In the genomic region with DNA sequence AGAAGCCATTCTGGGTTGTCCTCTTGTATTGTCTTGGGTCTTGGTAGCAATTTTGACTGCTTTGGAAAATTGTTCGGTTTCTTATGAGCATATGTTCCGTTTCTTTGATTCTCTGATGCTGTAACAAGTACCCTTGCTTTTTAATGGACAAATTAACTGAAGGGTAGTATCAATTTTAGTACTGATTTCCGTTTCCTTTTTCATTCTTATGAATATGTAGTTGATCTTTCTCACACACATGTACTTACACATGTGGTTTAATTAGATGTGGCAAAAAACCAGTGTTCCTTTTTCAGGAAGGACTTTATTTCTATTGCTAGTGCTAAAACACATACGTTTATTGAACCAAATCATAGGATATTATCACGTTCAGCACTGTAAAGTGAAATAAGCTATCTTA, we compare ENCODE assay signal across 1 cellular context.
TF ChIP-seq lines count a peak whose summit lies in the region.

No MANE protein-coding gene starts in this region.

TF ChIP-seq in GM12878, 131 proteins besides CTCF, POLR2A, EP300 and RAD21:
- TF ChIP-seq WRNIP1 (IDR thresholded peaks at IDR 0.05; ENCODE audit: borderline replicate concordance, low read depth, low read length) (no peak), GATAD2B (conservative IDR thresholded peaks at IDR 0.05; ENCODE audit: low read depth) (no peak), RB1 (IDR thresholded peaks at IDR 0.05; ENCODE audit: borderline replicate concordance) (no peak), JUNB (IDR thresholded peaks at IDR 0.05) (peak; percentile 47; the same call in 1 of the 2 replicates), RUNX3 (IDR thresholded peaks at IDR 0.05; ENCODE audit: low read length) (peak; percentile 40; the same call in 1 of the 2 replicates), TCF3 (IDR thresholded peaks at IDR 0.05; ENCODE audit: borderline replicate concordance, insufficient read depth, low read depth, low read length) (no peak)
